ENCODE assay signal across 2 cellular contexts in the genomic region with DNA sequence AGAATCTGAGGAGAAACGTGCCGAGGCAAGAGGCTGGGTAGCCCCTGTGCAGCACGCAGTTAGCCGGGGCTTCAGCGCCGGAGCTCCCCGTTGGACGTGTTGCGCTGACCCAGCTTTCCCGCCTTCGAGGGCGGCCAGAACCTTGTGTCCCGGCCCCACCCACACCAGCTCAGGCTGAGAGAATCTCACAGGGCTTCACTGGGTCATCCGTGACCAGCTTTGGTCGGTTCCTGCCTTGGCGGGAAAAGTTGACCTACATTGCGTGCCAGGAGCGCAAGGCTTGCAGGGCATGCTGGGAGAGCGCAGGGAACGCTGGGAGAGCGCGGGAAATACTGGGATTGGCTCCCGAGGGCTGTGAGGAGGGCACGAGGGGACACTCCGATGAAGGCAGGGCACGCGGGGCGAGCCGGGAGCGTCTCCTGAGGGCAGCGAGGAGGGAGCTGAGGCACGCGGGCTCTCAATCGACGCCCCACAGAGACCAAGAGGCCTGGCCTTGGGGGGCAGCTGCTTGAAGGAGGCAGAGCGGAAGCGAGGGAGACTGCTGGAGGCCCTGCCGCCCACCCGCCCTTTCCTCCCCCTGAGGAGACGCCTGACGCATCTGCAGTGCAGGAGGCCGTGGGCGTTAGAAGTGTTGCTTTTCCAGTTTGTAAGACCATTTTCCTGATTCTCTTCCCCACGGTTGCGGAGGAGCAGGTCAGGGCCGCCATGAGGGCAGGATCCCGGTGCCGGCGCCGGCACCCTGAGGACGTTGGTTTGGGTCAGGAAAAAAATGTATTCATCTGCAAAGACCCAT.
A peak's percentile ranks its signal among the peaks of the same experiment; 100 is the strongest.
TF ChIP-seq lines count a peak whose summit lies in the region.

Gene C18orf63 (plus strand): TSS at position 376 of the 793 bp plus-strand sequence. CDS start 2,027 bp downstream, outside the sequence.

TF ChIP-seq in GM23338, 12 proteins besides CTCF, POLR2A, EP300 and RAD21:
- TF ChIP-seq, protein P1, sequence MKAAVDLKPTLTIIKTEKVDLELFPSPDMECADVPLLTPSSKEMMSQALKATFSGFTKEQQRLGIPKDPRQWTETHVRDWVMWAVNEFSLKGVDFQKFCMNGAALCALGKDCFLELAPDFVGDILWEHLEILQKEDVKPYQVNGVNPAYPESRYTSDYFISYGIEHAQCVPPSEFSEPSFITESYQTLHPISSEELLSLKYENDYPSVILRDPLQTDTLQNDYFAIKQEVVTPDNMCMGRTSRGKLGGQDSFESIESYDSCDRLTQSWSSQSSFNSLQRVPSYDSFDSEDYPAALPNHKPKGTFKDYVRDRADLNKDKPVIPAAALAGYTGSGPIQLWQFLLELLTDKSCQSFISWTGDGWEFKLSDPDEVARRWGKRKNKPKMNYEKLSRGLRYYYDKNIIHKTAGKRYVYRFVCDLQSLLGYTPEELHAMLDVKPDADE (IDR thresholded peaks at IDR 0.05) = no peak
- TF ChIP-seq ZNF331 (CRISPR knock-in tag; IDR thresholded peaks at IDR 0.05; ENCODE audit: low read depth) (no peak), POLR2AphosphoS5 (IDR thresholded peaks at IDR 0.05; ENCODE audit: low read depth) (no peak), JUNB (IDR thresholded peaks at IDR 0.05; ENCODE audit: unreplicated experiment) (no peak), ZNF114 (CRISPR knock-in tag; IDR thresholded peaks at IDR 0.05) (no peak), NANOG (IDR thresholded peaks at IDR 0.05; ENCODE audit: borderline replicate concordance) (no peak), STAT1 (IDR thresholded peaks at IDR 0.05; ENCODE audit: unreplicated experiment) (no peak), EZH2phosphoT487 (IDR thresholded peaks at IDR 0.05; ENCODE audit: unreplicated experiment) (no peak)

TF ChIP-seq in K562, 482 proteins besides CTCF, POLR2A, EP300 and RAD21:
- TF ChIP-seq ZBTB33 (CRISPR knock-in tag; IDR thresholded peaks at IDR 0.05) (no peak), HEY1 (CRISPR knock-in tag; IDR thresholded peaks at IDR 0.05; ENCODE audit: borderline replicate concordance) (no peak)
- TF ChIP-seq, protein P2, sequence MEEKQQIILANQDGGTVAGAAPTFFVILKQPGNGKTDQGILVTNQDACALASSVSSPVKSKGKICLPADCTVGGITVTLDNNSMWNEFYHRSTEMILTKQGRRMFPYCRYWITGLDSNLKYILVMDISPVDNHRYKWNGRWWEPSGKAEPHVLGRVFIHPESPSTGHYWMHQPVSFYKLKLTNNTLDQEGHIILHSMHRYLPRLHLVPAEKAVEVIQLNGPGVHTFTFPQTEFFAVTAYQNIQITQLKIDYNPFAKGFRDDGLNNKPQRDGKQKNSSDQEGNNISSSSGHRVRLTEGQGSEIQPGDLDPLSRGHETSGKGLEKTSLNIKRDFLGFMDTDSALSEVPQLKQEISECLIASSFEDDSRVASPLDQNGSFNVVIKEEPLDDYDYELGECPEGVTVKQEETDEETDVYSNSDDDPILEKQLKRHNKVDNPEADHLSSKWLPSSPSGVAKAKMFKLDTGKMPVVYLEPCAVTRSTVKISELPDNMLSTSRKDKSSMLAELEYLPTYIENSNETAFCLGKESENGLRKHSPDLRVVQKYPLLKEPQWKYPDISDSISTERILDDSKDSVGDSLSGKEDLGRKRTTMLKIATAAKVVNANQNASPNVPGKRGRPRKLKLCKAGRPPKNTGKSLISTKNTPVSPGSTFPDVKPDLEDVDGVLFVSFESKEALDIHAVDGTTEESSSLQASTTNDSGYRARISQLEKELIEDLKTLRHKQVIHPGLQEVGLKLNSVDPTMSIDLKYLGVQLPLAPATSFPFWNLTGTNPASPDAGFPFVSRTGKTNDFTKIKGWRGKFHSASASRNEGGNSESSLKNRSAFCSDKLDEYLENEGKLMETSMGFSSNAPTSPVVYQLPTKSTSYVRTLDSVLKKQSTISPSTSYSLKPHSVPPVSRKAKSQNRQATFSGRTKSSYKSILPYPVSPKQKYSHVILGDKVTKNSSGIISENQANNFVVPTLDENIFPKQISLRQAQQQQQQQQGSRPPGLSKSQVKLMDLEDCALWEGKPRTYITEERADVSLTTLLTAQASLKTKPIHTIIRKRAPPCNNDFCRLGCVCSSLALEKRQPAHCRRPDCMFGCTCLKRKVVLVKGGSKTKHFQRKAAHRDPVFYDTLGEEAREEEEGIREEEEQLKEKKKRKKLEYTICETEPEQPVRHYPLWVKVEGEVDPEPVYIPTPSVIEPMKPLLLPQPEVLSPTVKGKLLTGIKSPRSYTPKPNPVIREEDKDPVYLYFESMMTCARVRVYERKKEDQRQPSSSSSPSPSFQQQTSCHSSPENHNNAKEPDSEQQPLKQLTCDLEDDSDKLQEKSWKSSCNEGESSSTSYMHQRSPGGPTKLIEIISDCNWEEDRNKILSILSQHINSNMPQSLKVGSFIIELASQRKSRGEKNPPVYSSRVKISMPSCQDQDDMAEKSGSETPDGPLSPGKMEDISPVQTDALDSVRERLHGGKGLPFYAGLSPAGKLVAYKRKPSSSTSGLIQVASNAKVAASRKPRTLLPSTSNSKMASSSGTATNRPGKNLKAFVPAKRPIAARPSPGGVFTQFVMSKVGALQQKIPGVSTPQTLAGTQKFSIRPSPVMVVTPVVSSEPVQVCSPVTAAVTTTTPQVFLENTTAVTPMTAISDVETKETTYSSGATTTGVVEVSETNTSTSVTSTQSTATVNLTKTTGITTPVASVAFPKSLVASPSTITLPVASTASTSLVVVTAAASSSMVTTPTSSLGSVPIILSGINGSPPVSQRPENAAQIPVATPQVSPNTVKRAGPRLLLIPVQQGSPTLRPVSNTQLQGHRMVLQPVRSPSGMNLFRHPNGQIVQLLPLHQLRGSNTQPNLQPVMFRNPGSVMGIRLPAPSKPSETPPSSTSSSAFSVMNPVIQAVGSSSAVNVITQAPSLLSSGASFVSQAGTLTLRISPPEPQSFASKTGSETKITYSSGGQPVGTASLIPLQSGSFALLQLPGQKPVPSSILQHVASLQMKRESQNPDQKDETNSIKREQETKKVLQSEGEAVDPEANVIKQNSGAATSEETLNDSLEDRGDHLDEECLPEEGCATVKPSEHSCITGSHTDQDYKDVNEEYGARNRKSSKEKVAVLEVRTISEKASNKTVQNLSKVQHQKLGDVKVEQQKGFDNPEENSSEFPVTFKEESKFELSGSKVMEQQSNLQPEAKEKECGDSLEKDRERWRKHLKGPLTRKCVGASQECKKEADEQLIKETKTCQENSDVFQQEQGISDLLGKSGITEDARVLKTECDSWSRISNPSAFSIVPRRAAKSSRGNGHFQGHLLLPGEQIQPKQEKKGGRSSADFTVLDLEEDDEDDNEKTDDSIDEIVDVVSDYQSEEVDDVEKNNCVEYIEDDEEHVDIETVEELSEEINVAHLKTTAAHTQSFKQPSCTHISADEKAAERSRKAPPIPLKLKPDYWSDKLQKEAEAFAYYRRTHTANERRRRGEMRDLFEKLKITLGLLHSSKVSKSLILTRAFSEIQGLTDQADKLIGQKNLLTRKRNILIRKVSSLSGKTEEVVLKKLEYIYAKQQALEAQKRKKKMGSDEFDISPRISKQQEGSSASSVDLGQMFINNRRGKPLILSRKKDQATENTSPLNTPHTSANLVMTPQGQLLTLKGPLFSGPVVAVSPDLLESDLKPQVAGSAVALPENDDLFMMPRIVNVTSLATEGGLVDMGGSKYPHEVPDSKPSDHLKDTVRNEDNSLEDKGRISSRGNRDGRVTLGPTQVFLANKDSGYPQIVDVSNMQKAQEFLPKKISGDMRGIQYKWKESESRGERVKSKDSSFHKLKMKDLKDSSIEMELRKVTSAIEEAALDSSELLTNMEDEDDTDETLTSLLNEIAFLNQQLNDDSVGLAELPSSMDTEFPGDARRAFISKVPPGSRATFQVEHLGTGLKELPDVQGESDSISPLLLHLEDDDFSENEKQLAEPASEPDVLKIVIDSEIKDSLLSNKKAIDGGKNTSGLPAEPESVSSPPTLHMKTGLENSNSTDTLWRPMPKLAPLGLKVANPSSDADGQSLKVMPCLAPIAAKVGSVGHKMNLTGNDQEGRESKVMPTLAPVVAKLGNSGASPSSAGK (IDR thresholded peaks at IDR 0.05) = peak; percentile 43; the same call in 1 of the 2 replicates
- TF ChIP-seq, protein P3, sequence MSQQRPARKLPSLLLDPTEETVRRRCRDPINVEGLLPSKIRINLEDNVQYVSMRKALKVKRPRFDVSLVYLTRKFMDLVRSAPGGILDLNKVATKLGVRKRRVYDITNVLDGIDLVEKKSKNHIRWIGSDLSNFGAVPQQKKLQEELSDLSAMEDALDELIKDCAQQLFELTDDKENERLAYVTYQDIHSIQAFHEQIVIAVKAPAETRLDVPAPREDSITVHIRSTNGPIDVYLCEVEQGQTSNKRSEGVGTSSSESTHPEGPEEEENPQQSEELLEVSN (IDR thresholded peaks at IDR 0.05; ENCODE audit: borderline replicate concordance in 1 of 2, extremely low read depth in 1 of 2, insufficient read depth in 1 of 2, insufficient read length in 1 of 2, low read depth in 1 of 2, low read length in 1 of 2, poor library complexity in 1 of 2, severe bottlenecking in 1 of 2) = peak in 1 of 2 experiments; percentile 77
TF ChIP-seq in K562: peak in this region for 2.
